Comparison of ENCODE assay signal across 17 cellular contexts in genomic region chr3:152426393-152426792, GRCh38.
DNase-seq lines count a peak whose midpoint lies in the region; ATAC-seq and TF ChIP-seq lines count a peak whose summit lies in the region.
"Had no signal": no experiment of that assay in that cellular context is flagged by ENCODE, and none has a peak within 500 bp of the region (broad histone marks: within the 10 kb centered on the region; RNA-seq: fewer than 3 reads in every experiment).

No MANE protein-coding gene starts in this region.

- H3K27ac Mint-ChIP-seq in CD4-positive, alpha-beta T cell, result peak overlapping the region; percentile 81

- H3K27me3 ChIP-seq in CD4-positive, alpha-beta T cell (ENCODE audit: control insufficient read depth, insufficient read depth, low read length), result no peaks in the 10 kb centered on the region
- no peaks in the 10 kb centered on the region for H3K27me3 ChIP-seq in HUES48 (ENCODE audit: control insufficient read depth, insufficient read depth, low read length)
- no peaks in the 10 kb centered on the region for H3K27me3 ChIP-seq in esophagus muscularis mucosa
- no peaks in the 10 kb centered on the region for H3K27me3 ChIP-seq in smooth muscle cell (ENCODE audit: low read depth)
- H3K27me3 ChIP-seq in A673 (replicated peaks; ENCODE audit: insufficient read depth, low read depth, low read length, poor library complexity), result no peaks in the 10 kb centered on the region

- TF ChIP-seq CTCF in CD4-positive, alpha-beta T cell (IDR thresholded peaks at IDR 0.05), result no peak
- TF ChIP-seq CTCF in esophagus muscularis mucosa (IDR thresholded peaks at IDR 0.05) (no peak), smooth muscle cell (IDR thresholded peaks at IDR 0.05; ENCODE audit: borderline replicate concordance, insufficient read depth, poor library complexity, severe bottlenecking) (no peak), A673 (conservative IDR thresholded peaks at IDR 0.05; ENCODE audit: low read depth, low read length) (no peak)

- H3K9ac ChIP-seq in HUES48 (ENCODE audit: low read depth, low read length), result no peak overlapping the region
- no peak overlapping the region for H3K9ac ChIP-seq in smooth muscle cell (ENCODE audit: low read depth)

- H3K27me3 Mint-ChIP-seq in CD4-positive, alpha-beta T cell, result no peaks in the 10 kb centered on the region

- DNase-seq in CD4-positive, alpha-beta T cell, result no peak
- DNase-seq in esophagus muscularis mucosa (ENCODE audit: extremely low spot score), result no peak
- DNase-seq in smooth muscle cell (lab: John Stamatoyannopoulos, UW; ENCODE audit: unreplicated experiment), result no peak
- no peak for DNase-seq in A673 (ENCODE audit: low spot score)
- DNase-seq: dermis blood vessel endothelial cell; GOT3; islet precursor cell; NCI-H1048; NCI-H2081; NCI-H524; SHP77; stimulated activated CD4-positive, alpha-beta T cell treated with anti-CD3 and anti-CD28 coated beads, Interleukin-2, amount 100 ng/mL, for 24 hours had no signal

- H2AFZ ChIP-seq in smooth muscle cell (ENCODE audit: low read depth), result no peak overlapping the region

- no peaks in the 10 kb centered on the region for H3K9me3 ChIP-seq in CD4-positive, alpha-beta T cell (ENCODE audit: control insufficient read depth, low read length)
- H3K9me3 ChIP-seq in HUES48 (ENCODE audit: control insufficient read depth, insufficient read depth, low read length) (no peaks in the 10 kb centered on the region), esophagus muscularis mucosa (no peaks in the 10 kb centered on the region), smooth muscle cell (replicated peaks; ENCODE audit: low read depth) (no peaks in the 10 kb centered on the region), A673 (ENCODE audit: low read depth, low read length, poor library complexity, severe bottlenecking) (no peaks in the 10 kb centered on the region)

- peak overlapping the region; percentile 6 for H3K27ac ChIP-seq in CD4-positive, alpha-beta T cell (ENCODE audit: low read depth, low read length)
- H3K27ac ChIP-seq in HUES48 (ENCODE audit: low read depth, low read length), result peak overlapping the region; percentile 31
- peak overlapping the region in 3 of 4 donors; percentile 38 to 44 (median 42) for H3K27ac ChIP-seq in esophagus muscularis mucosa (replicated peaks in 1 of 4)
- H3K27ac ChIP-seq in smooth muscle cell (ENCODE audit: low read depth), result peak overlapping the region; percentile 4
- H3K27ac ChIP-seq in A673 (ENCODE audit: low read depth, low read length, poor library complexity, severe bottlenecking), result no peak overlapping the region

- no peak overlapping the region for H3K4me3 Mint-ChIP-seq in CD4-positive, alpha-beta T cell
- H3K4me3 Mint-ChIP-seq: T-helper 1 cell treated with Interleukin-12 subunit alpha and Interleukin-12 subunit beta and Interleukin-4 antibody, amounts not matched to agents 30 μg/mL and 1 μg/mL, for 36 hours; WTC11 had no signal

- no peak for ATAC-seq in CD4-positive, alpha-beta T cell (ENCODE audit: poor library complexity)
- no peak for ATAC-seq in GM18858 (IDR thresholded peaks at IDR 0.05; ENCODE audit: unreplicated experiment)
- ATAC-seq in GM18502 (IDR thresholded peaks at IDR 0.05; ENCODE audit: poor library complexity, unreplicated experiment), result no peak
- ATAC-seq: WTC11 had no signal

- no TSS peak for BruUV-seq in A673 (replicated peaks; lab: Mats Ljungman, UMichigan)

- CTCF ChIA-PET in CD4-positive, alpha-beta T cell (lab: Charles Lee), result interaction anchor here (0.9 to 1.0 kb wide), 2 partner anchors 12 to 17 kb away, joined by 3 to 4 read pairs; no protein-coding TSS in a partner anchor
- CTCF ChIA-PET in A673 (lab: Charles Lee), result no interaction called here

- H3K9me3 Mint-ChIP-seq in CD4-positive, alpha-beta T cell, result peaks cover 6% of the 10 kb centered on the region

- intact Hi-C loops in CD4-positive, alpha-beta T cell (cut with DNase I, micrococcal nuclease), result no loop called here
- intact Hi-C loops in esophagus muscularis mucosa (cut with DNase I) (no loop called here), A673 (cut with micrococcal nuclease; ENCODE audit: unreplicated experiment) (no loop called here)

- H3K4me1 ChIP-seq in HUES48 (ENCODE audit: control insufficient read depth, insufficient read depth, low read length), result peaks cover 12% of the 10 kb centered on the region
- H3K4me1 ChIP-seq in esophagus muscularis mucosa, result peaks cover 40 to 66% (median 54%) of the 10 kb centered on the region in 4 donors
- H3K4me1 ChIP-seq in smooth muscle cell (ENCODE audit: low read depth), result no peaks in the 10 kb centered on the region
- H3K4me1 ChIP-seq in A673 (ENCODE audit: insufficient read depth, low read length, poor library complexity, severe bottlenecking), result no peaks in the 10 kb centered on the region

- peaks cover 18% of the 10 kb centered on the region for H4K20me1 ChIP-seq in smooth muscle cell (ENCODE audit: low read depth)

- H3K36me3 Mint-ChIP-seq in CD4-positive, alpha-beta T cell (ENCODE audit: low read depth), result peaks cover 96% of the 10 kb centered on the region

- H3K4me3 ChIP-seq in HUES48 (ENCODE audit: low read depth, low read length) (no peak overlapping the region), esophagus muscularis mucosa (no peak overlapping the region), smooth muscle cell (no peak overlapping the region), A673 (ENCODE audit: low read depth, low read length, poor library complexity, severe bottlenecking) (no peak overlapping the region)

- H3K4me1 Mint-ChIP-seq in CD4-positive, alpha-beta T cell (ENCODE audit: low read depth), result peaks cover 87% of the 10 kb centered on the region

- TF ChIP-seq POLR2A in esophagus muscularis mucosa (IDR thresholded peaks at IDR 0.05; ENCODE audit: low read depth), result no peak

- H3F3A ChIP-seq in smooth muscle cell (ENCODE audit: low read depth), result no peaks in the 10 kb centered on the region

- POLR2A ChIA-PET in CD4-positive, alpha-beta T cell (lab: Charles Lee), result interaction anchor here (0.6 to 1.0 kb wide), 4 partner anchors 19 to 158 kb away, joined by 3 read pairs; partner anchors contain the start of gene MBNL1
- POLR2A ChIA-PET in A673 (lab: Charles Lee; ENCODE audit: low non-redundant PET), result no interaction called here

- no peaks in the 10 kb centered on the region for H3K79me2 ChIP-seq in smooth muscle cell (ENCODE audit: low read depth)

- no peaks in the 10 kb centered on the region for H3K36me3 ChIP-seq in HUES48 (ENCODE audit: control insufficient read depth, insufficient read depth, low read length)
- peaks cover 0 to 6% (median 3%) of the 10 kb centered on the region in 4 donors for H3K36me3 ChIP-seq in esophagus muscularis mucosa
- no peaks in the 10 kb centered on the region for H3K36me3 ChIP-seq in smooth muscle cell (ENCODE audit: low read depth)
- no peaks in the 10 kb centered on the region for H3K36me3 ChIP-seq in A673 (ENCODE audit: insufficient read depth, low read length, poor library complexity, severe bottlenecking)

- TF ChIP-seq EP300 in esophagus muscularis mucosa (IDR thresholded peaks at IDR 0.05), result no peak

- no peak overlapping the region for H3K4me2 ChIP-seq in smooth muscle cell
